ENCODE assay signal across 6 cellular contexts in the genomic region with DNA sequence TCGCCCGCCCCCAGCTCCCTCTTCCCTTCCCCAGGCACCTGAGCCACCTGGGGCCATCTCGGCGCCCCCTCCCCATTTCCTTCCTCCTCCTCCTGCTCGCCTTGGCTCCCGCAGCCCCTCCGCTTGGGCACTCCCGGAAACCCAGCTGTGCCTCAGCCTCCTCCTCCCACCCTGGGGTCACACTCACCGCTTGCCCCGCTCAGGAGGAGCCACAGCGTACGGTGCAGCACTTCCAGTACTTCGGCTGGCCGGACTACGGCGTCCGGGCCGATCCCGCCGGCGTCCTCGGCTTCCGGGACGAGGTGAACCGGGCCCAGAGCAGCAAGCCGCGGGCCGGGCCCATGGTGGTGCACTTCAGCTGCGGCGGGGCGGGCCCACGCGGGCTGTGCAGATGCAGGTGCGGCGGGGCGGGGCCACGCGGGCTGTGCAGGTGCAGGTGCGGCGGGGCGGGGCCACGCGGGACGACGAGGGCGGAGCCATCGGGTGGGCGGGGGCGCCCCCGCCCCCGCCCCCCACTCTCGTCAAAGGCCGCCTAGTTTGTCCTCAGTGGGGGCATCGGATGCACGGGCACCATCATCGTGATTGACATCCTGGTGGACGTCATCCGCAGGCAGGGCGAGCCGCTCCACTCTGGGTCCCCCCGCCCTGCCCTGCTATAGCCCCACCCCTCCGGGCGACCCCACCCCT. TPM values are rescaled to one million over a fixed set of nuclear protein-coding genes. Genes with fewer than 3 reads are reported as not detected.
DNase-seq lines count a peak whose midpoint lies in the region; ATAC-seq and TF ChIP-seq lines count a peak whose summit lies in the region.

No MANE protein-coding gene starts in this region.

- no peaks in the 10 kb centered on the region for H3K36me3 Mint-ChIP-seq in CD8-positive, alpha-beta T cell
- no peaks in the 10 kb centered on the region for H3K36me3 Mint-ChIP-seq in nephron progenitor cell (ENCODE audit: low read depth)

- H3K36me3 ChIP-seq in CD8-positive, alpha-beta T cell (ENCODE audit: insufficient read depth, low read length), result no peaks in the 10 kb centered on the region
- H3K36me3 ChIP-seq in ascending aorta, result no peaks in the 10 kb centered on the region

- H3K27me3 Mint-ChIP-seq in CD8-positive, alpha-beta T cell (ENCODE audit: low read depth), result peaks cover under 1% of the 10 kb centered on the region
- H3K27me3 Mint-ChIP-seq in nephron progenitor cell (ENCODE audit: low read depth, poor library complexity), result peaks cover 31% of the 10 kb centered on the region

- CTCF ChIA-PET in CD8-positive, alpha-beta T cell (lab: Charles Lee), result interaction anchor here (1.3 to 1.6 kb wide), 2 partner anchors 84 to 92 kb away, joined by 3 read pairs; no protein-coding TSS in a partner anchor

- POLR2A ChIA-PET in CD8-positive, alpha-beta T cell (lab: Charles Lee), result interaction anchor here (1.3 kb wide), 1 partner anchor 54 kb away, joined by 3 read pairs; no protein-coding TSS in a partner anchor

- DNase-seq in CD8-positive, alpha-beta T cell, result peak in 6 of 7 experiments; percentile 36 to 76 (median 58)
- peak; percentile 48 for DNase-seq in NCI-H1105 (lab: John Stamatoyannopoulos, UW)
- DNase-seq in ascending aorta (ENCODE audit: low spot score in 2 of 2), result no peak
- DNase-seq in nephron progenitor cell, result peak; percentile 48

- intact Hi-C loops in CD8-positive, alpha-beta T cell (cut with DNase I, micrococcal nuclease), result loop anchor here (1.0 to 10.0 kb wide), 8 partner anchors 9 to 239 kb away; a partner anchor contains a TSS
- intact Hi-C loops in ascending aorta (cut with DNase I), result no loop called here

- no peak for TF ChIP-seq CTCF in CD8-positive, alpha-beta T cell (IDR thresholded peaks at IDR 0.05)
- TF ChIP-seq CTCF in ascending aorta (IDR thresholded peaks at IDR 0.05), result no peak
- TF ChIP-seq CTCF in nephron progenitor cell (IDR thresholded peaks at IDR 0.05), result no peak

- no peaks in the 10 kb centered on the region for H3K27me3 ChIP-seq in CD8-positive, alpha-beta T cell (ENCODE audit: insufficient read depth, low read length)
- H3K27me3 ChIP-seq in ascending aorta, result peaks cover 8% of the 10 kb centered on the region

- H3K4me1 ChIP-seq in CD8-positive, alpha-beta T cell (ENCODE audit: insufficient read depth, low read length), result peaks cover 26% of the 10 kb centered on the region
- peaks cover 9 to 12% of the 10 kb centered on the region in 2 donors for H3K4me1 ChIP-seq in ascending aorta

- H3K9me3 ChIP-seq in CD8-positive, alpha-beta T cell (ENCODE audit: low read length), result no peaks in the 10 kb centered on the region
- no peaks in the 10 kb centered on the region for H3K9me3 ChIP-seq in ascending aorta

- peaks cover 10% of the 10 kb centered on the region for H3K4me1 Mint-ChIP-seq in CD8-positive, alpha-beta T cell (ENCODE audit: low read depth)
- peaks cover 38% of the 10 kb centered on the region for H3K4me1 Mint-ChIP-seq in nephron progenitor cell

- H3K4me3 ChIP-seq in CD8-positive, alpha-beta T cell (ENCODE audit: low read depth, low read length), result peak overlapping the region; percentile 52
- H3K4me3 ChIP-seq in ascending aorta, result peak overlapping the region; percentile 68 to 71

- no peaks in the 10 kb centered on the region for H3K9me3 Mint-ChIP-seq in CD8-positive, alpha-beta T cell
- no peaks in the 10 kb centered on the region for H3K9me3 Mint-ChIP-seq in nephron progenitor cell

- no peak overlapping the region for H3K27ac ChIP-seq in CD8-positive, alpha-beta T cell (ENCODE audit: low read depth, low read length)
- H3K27ac ChIP-seq in ascending aorta, result no peak overlapping the region

- peak overlapping the region; percentile 81 for H3K4me3 Mint-ChIP-seq in CD8-positive, alpha-beta T cell
- H3K4me3 Mint-ChIP-seq in nephron progenitor cell, result peak overlapping the region; percentile 74

- peak overlapping the region; percentile 57 for H3K27ac Mint-ChIP-seq in CD8-positive, alpha-beta T cell
- H3K27ac Mint-ChIP-seq in nephron progenitor cell, result no peak overlapping the region

- ATAC-seq in CD8-positive, alpha-beta T cell, result peak; percentile 49
- ATAC-seq in HG03571 (IDR thresholded peaks at IDR 0.05; ENCODE audit: unreplicated experiment) (no peak), HG03521 (IDR thresholded peaks at IDR 0.05; ENCODE audit: unreplicated experiment) (no peak)

RNA-seq across cellular contexts. Expression of a gene that starts 5.6 kb away (rescaled TPM):
- not detected for total RNA-seq in CD8-positive, alpha-beta T cell
- total RNA-seq in ascending aorta, result not detected

RNA-seq across cellular contexts. Expression of a gene that starts 47.4 kb away (rescaled TPM):
- total RNA-seq in CD8-positive, alpha-beta T cell, result 10 to 100 TPM; 14.3 to 17.6 TPM
- total RNA-seq in ascending aorta, result 23.7 TPM

RNA-seq across cellular contexts. Expression of a gene that starts 48.6 kb away (rescaled TPM):
- 10 to 100 TPM; 12.1 to 14.0 TPM for total RNA-seq in CD8-positive, alpha-beta T cell
- 109 TPM for total RNA-seq in ascending aorta

RNA-seq across cellular contexts. Expression of a gene that starts 55.2 kb away (rescaled TPM):
- 10 to 100 TPM; 56.4 to 58.4 TPM for total RNA-seq in CD8-positive, alpha-beta T cell
- total RNA-seq in ascending aorta, result 125 TPM

Comparison
In these comparisons a context has a peak if more than half of its experiments do, and no peak if none do; other contexts are left out.
1. DNase-seq: peak in CD8-positive, alpha-beta T cell (6 of 7), NCI-H1105 (single experiment) and nephron progenitor cell (single experiment); none in ascending aorta (0 of 2).